18 cellular contexts compared by ENCODE assay signal in the genomic region with DNA sequence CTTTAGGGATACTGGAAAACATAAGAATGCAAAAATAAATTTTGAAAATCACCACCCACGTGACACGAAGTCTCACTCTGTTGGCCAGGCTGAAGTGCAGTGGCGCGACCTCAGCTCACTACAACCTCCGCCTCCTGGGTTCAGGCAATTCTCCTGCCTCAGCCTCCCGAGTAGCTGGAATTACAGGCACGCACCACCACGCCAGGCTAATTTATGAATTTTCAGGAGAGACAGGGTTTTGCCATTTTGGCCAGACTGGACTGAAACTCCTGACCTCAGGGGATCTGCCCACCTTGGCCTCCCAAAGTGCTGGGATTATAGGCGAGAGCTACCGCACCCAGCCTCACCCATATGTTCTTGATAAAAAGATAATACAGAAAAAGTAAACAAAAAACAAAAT. TPM values are rescaled to one million over a fixed set of nuclear protein-coding genes. Genes with fewer than 3 reads are reported as not detected.
"Had no signal": no experiment of that assay in that cellular context is flagged by ENCODE, and none has a peak within 500 bp of the region (broad histone marks: within the 10 kb centered on the region; RNA-seq: fewer than 3 reads in every experiment).

No MANE protein-coding gene starts in this region.

RNA-seq across cellular contexts. Expression of a gene that starts 35.2 kb away (rescaled TPM):
- total RNA-seq: naive thymus-derived CD8-positive, alpha-beta T cell; natural killer cell treated with Interleukin-12 subunit alpha and Interleukin-12 subunit beta and Interleukin-15 and Interleukin-18, amount 100 ng/mL, for 72 hours; neural crest cell; omental fat pad; osteocyte; pancreas; posterior vena cava; pulmonary artery endothelial cell; right atrium auricular region; sciatic nerve; smooth muscle cell; spleen; suprapubic skin; transverse colon; upper lobe of right lung; urinary bladder; uterus had no signal
- polyA plus RNA-seq: naive thymus-derived CD8-positive, alpha-beta T cell; pancreas; smooth muscle cell; spleen; thymus; urinary bladder had no signal
